In the genomic region with DNA sequence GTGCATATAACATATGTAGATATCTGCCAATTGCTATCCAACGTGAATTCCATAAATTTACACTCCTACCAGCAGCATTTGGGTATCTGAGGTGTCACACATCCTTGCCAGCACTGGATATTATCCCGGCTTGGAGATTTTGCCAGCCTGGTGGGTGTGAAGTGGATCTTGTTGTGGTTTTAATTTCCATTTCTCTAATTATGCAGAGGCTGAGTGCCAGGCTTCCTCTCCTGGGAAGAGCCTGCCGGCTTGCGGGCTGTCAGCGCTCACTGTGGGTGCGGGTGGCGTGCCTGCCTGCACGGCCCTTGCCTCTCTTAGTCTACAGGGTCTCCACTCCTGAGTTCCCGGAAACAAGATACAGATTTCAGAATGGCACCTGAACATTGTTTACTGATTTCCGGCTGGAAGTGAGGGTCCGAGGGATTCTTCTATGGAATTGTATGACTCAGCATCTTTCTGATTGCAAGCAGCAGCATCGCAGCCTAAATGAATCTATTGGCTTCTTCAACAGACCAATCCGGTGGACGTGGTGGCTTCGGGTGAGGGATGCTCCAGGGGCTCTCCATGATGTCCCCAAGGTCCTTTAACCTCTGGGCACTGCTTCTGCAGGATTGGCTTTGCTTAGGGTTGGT, we compare ENCODE assay signal across 7 cellular contexts. TPM values are rescaled to one million over a fixed set of nuclear protein-coding genes. Genes with fewer than 3 reads are reported as not detected.
A peak's percentile ranks its signal among the peaks of the same experiment; 100 is the strongest.
DNase-seq lines count a peak whose midpoint lies in the region; ATAC-seq, FAIRE-seq and TF ChIP-seq lines count a peak whose summit lies in the region.
"Not testable (repeated sequence)": the region's sequence is repeated elsewhere in the genome, so short reads cannot be mapped to it uniquely, and the experiment has no call there.

No MANE protein-coding gene starts in this region.

- not testable (repeated sequence) for TF ChIP-seq EP300 in HepG2 (IDR thresholded peaks at IDR 0.05; ENCODE audit: low read depth in 2 of 2, low read length in 2 of 2); HepG2 (CRISPR knock-in tag; IDR thresholded peaks at IDR 0.05; ENCODE audit: borderline replicate concordance); sigmoid colon (IDR thresholded peaks at IDR 0.05)

- not testable (repeated sequence) for TF ChIP-seq RAD21 in HepG2 (CRISPR knock-in tag; IDR thresholded peaks at IDR 0.05)

- 46% methylated on average over 14 of the region's 15 CpGs for WGBS in HepG2 (ENCODE audit: low lambda C conversion rate)
- 70 to 79% methylated on average over 15 of the region's 15 CpGs for WGBS in sigmoid colon, 2 donors

- TF ChIP-seq CTCF in astrocyte (IDR thresholded peaks at IDR 0.05; ENCODE audit: insufficient read depth, low read depth, low read length); dorsolateral prefrontal cortex (IDR thresholded peaks at IDR 0.05 in 54 of 56, conservative IDR thresholded peaks at IDR 0.05 in 2 of 56; ENCODE audit: low read depth in 1 of 56, partially characterized antibody in 56 of 56); HepG2 (CRISPR knock-in tag; IDR thresholded peaks at IDR 0.05); sigmoid colon (IDR thresholded peaks at IDR 0.05): not testable (repeated sequence)

- not testable (repeated sequence) for ATAC-seq in HepG2

- H3K36me3 Mint-ChIP-seq in astrocyte (ENCODE audit: low read depth, unreplicated experiment): not testable (repeated sequence)

- not testable (repeated sequence) for H3K4me2 ChIP-seq in astrocyte (ENCODE audit: low read length); HepG2 (ENCODE audit: low read depth, low read length)

- TF ChIP-seq POLR2A in HepG2 (IDR thresholded peaks at IDR 0.05; ENCODE audit: insufficient read depth in 1 of 2, low read depth in 2 of 2, low read length in 2 of 2); sigmoid colon (IDR thresholded peaks at IDR 0.05): not testable (repeated sequence)

- H3K27ac Mint-ChIP-seq in astrocyte (ENCODE audit: unreplicated experiment): peak overlapping the region; percentile 26

- H3K4me1 ChIP-seq in astrocyte (ENCODE audit: insufficient read depth, low read length); sigmoid colon: not testable (repeated sequence)
- peaks cover 10% of the 10 kb centered on the region for H3K4me1 ChIP-seq in HepG2 (ENCODE audit: insufficient read depth, low read length)

- H3K9me3 Mint-ChIP-seq in astrocyte (ENCODE audit: unreplicated experiment): not testable (repeated sequence)

- DNase-seq in COR-L47 (lab: John Stamatoyannopoulos, UW) (peak; percentile 68), NCI-H1092 (lab: John Stamatoyannopoulos, UW) (peak; percentile 61), NCI-H2171 treated with DMSO at 0.1 percent for 48 hours (lab: John Stamatoyannopoulos, UW) (peak; percentile 41), dorsolateral prefrontal cortex (peak in 7 of 10 donors; percentile 15 to 58 (median 46)), sigmoid colon (peak; percentile 22)
- not testable (repeated sequence) for DNase-seq in astrocyte (ENCODE audit: low read depth); HepG2 (ENCODE audit: low spot score)

- not testable (repeated sequence) for H2AFZ ChIP-seq in astrocyte (ENCODE audit: low read depth, low read length); HepG2 (ENCODE audit: low read length)

- CTCF ChIA-PET in HepG2 (lab: Yijun Ruan, JAX; ENCODE audit: low intra/inter-chr PET ratio, low total read pairs): not testable (repeated sequence)

- H3K27ac ChIP-seq in astrocyte (ENCODE audit: low read depth, low read length); dorsolateral prefrontal cortex; HepG2 (ENCODE audit: extremely low read length, insufficient read depth, low read length); sigmoid colon: not testable (repeated sequence)

- H3K4me3 Mint-ChIP-seq in astrocyte (ENCODE audit: unreplicated experiment): not testable (repeated sequence)

- in situ Hi-C loops in HepG2 (cut with HindIII; ENCODE audit: extremely low pct_ligation_motif_present, low pct_unique_long_range_greater_than_20kb): not testable (repeated sequence)

- not testable (repeated sequence) for H3K79me2 ChIP-seq in astrocyte (ENCODE audit: insufficient read depth, low read length); HepG2 (ENCODE audit: insufficient read depth, low read length)

- POLR2A ChIA-PET in HepG2 (lab: Yijun Ruan, JAX): not testable (repeated sequence)

- H3K36me3 ChIP-seq in astrocyte (ENCODE audit: insufficient read depth, low read length); HepG2 (replicated peaks in 1 of 2; ENCODE audit: control insufficient read depth in 1 of 2, insufficient read depth in 2 of 2, low read length in 2 of 2); sigmoid colon: not testable (repeated sequence)

- H3K27me3 Mint-ChIP-seq in astrocyte (ENCODE audit: low read depth, unreplicated experiment): peaks cover 41% of the 10 kb centered on the region

- BruUV-seq in HepG2 (replicated peaks; lab: Mats Ljungman, UMichigan): not testable (repeated sequence)

- not testable (repeated sequence) for H3K4me1 Mint-ChIP-seq in astrocyte (ENCODE audit: low read depth, unreplicated experiment)

- not testable (repeated sequence) for H3K4me3 ChIP-seq in astrocyte (ENCODE audit: insufficient read depth, low read depth, low read length); HepG2 (replicated peaks in 1 of 3; ENCODE audit: insufficient read depth in 1 of 3, low read depth in 2 of 3, low read length in 3 of 3); sigmoid colon
- H3K4me3 ChIP-seq in dorsolateral prefrontal cortex: peak overlapping the region in 21 of 59 donors; percentile 3 to 48 (median 19)

- intact Hi-C loops in dorsolateral prefrontal cortex (cut with DNase I); HepG2 (cut with micrococcal nuclease; ENCODE audit: unreplicated experiment); sigmoid colon (cut with DNase I): not testable (repeated sequence)

- not testable (repeated sequence) for H3K27me3 ChIP-seq in astrocyte (ENCODE audit: insufficient read depth, low read length); dorsolateral prefrontal cortex; HepG2 (ENCODE audit: control insufficient read depth in 1 of 2, insufficient read depth in 2 of 2, low read length in 2 of 2); sigmoid colon

- not testable (repeated sequence) for H3K9me3 ChIP-seq in astrocyte (ENCODE audit: insufficient read depth, low read depth, low read length); HepG2 (ENCODE audit: low read length); sigmoid colon

- not testable (repeated sequence) for FAIRE-seq in astrocyte (lab: Jason Lieb, UNC); HepG2 (lab: Jason Lieb, UNC)

- not testable (repeated sequence) for H4K20me1 ChIP-seq in astrocyte (ENCODE audit: insufficient read depth, low read length); HepG2 (ENCODE audit: insufficient read depth, low read length)

- not testable (repeated sequence) for H3K9ac ChIP-seq in astrocyte (ENCODE audit: low read length); HepG2 (ENCODE audit: insufficient read depth, low read depth, low read length)

TF ChIP-seq in HepG2, 621 proteins besides CTCF, POLR2A, EP300 and RAD21:
- TF ChIP-seq MAFK (conservative IDR thresholded peaks at IDR 0.05 in 1 of 2, IDR thresholded peaks at IDR 0.05 in 1 of 2; ENCODE audit: low read length in 2 of 2) (peak; percentile 66 to 78), NFE2L2 (IDR thresholded peaks at IDR 0.05; ENCODE audit: low read length) (peak; percentile 59), MAFF (IDR thresholded peaks at IDR 0.05; ENCODE audit: low read depth, low read length) (peak; percentile 36; the same call in 1 of the 2 replicates)

RNA-seq across cellular contexts. Expression of a gene that starts 57.8 kb away (rescaled TPM):
- total RNA-seq in astrocyte (191 and 203 TPM in 2 replicates), dorsolateral prefrontal cortex (100 to 1,000 TPM; 104 to 234 (median 162) TPM), HepG2 (2016; rRNA removed; fragmentation: Illumina TruSeq; extraction: Trizol) (81.5 and 191 TPM in 2 replicates), sigmoid colon (100 to 1,000 TPM in 2 of 4 donors, 10 to 100 TPM in 2; 85.3 to 127 (median 99.6) TPM)
- 13.6 and 13.8 TPM in 2 replicates for total RNA-seq in HepG2 (2016; cell fraction: cytosol; rRNA removed; fragmentation: Illumina TruSeq; extraction: Trizol; ENCODE audit: low read depth)
- total RNA-seq in HepG2 (2016; cell fraction: insoluble cytoplasmic fraction; rRNA removed; fragmentation: Illumina TruSeq; extraction: Trizol): 74.4 and 198 TPM in 2 replicates
- total RNA-seq in HepG2 (2016; cell fraction: membrane; rRNA removed; fragmentation: Illumina TruSeq; extraction: Trizol): 21.2 and 25.2 TPM in 2 replicates
- total RNA-seq in HepG2 (2016; cell fraction: nucleus; rRNA removed; fragmentation: Illumina TruSeq; extraction: Trizol): 143 and 170 TPM in 2 replicates
- polyA plus RNA-seq in HepG2 (2011; rRNA removed) (153 and 176 TPM in 2 replicates), sigmoid colon (100 to 1,000 TPM in 1 of 3 donors, 10 to 100 TPM in 2; 25.2 to 123 (median 44.2) TPM)
- 149 and 180 TPM in 2 replicates for polyA plus RNA-seq in HepG2 (2011; cell fraction: cytosol; rRNA removed)
- 95.3 and 103 TPM in 2 replicates for polyA plus RNA-seq in HepG2 (2011; cell fraction: nucleus; rRNA removed)
- 118 TPM in 2 replicates for polyA plus RNA-seq in HepG2 (2012)
- polyA plus RNA-seq in HepG2 (2016; cell fraction: cytosol; fragmentation: Illumina TruSeq; extraction: Trizol; ENCODE audit: low read depth): 23.9 and 25.8 TPM in 2 replicates
- polyA plus RNA-seq in HepG2 (2016; cell fraction: insoluble cytoplasmic fraction; fragmentation: Illumina TruSeq; extraction: Trizol; ENCODE audit: low read depth): 64.4 and 77.4 TPM in 2 replicates
- polyA plus RNA-seq in HepG2 (2016; cell fraction: membrane; fragmentation: Illumina TruSeq; extraction: Trizol; ENCODE audit: low read depth): 25.2 and 31.6 TPM in 2 replicates
- 270 and 284 TPM in 2 replicates for polyA plus RNA-seq in HepG2 (2016; cell fraction: nucleus; fragmentation: Illumina TruSeq; extraction: Trizol; ENCODE audit: insufficient read depth, low read depth)
- polyA minus RNA-seq in HepG2 (2011; rRNA and poly(A)+ RNA removed; ENCODE audit: low replicate concordance): 32.2 and 52.3 TPM in 2 replicates
- polyA minus RNA-seq in HepG2 (2011; cell fraction: cytosol; rRNA and poly(A)+ RNA removed): 53.1 and 54.6 TPM in 2 replicates
- polyA minus RNA-seq in HepG2 (2011; cell fraction: nucleus; rRNA and poly(A)+ RNA removed): 24.3 and 25.0 TPM in 2 replicates
